ENCODE assay signal across 13 cellular contexts in genomic region chr1:62337785-62338631, GRCh38. TPM values are rescaled to one million over a fixed set of nuclear protein-coding genes. Genes with fewer than 3 reads are reported as not detected.
A peak's percentile ranks its signal among the peaks of the same experiment; 100 is the strongest.
DNase-seq lines count a peak whose midpoint lies in the region; ATAC-seq and TF ChIP-seq lines count a peak whose summit lies in the region.
"Had no signal": no experiment of that assay in that cellular context is flagged by ENCODE, and none has a peak within 500 bp of the region (broad histone marks: within the 10 kb centered on the region; RNA-seq: fewer than 3 reads in every experiment).

No MANE protein-coding gene starts in this region.

- no TSS peak for BruUV-seq in MCF 10A (replicated peaks; lab: Mats Ljungman, UMichigan)

- CTCF ChIA-PET in MCF 10A (lab: Yijun Ruan, JAX): interaction anchor here (0.5 kb wide), 1 partner anchor 19 kb away, joined by 3 read pairs; the partner anchor contains the start of gene KANK4

- H3K4me1 ChIP-seq in breast epithelium (no peaks in the 10 kb centered on the region), esophagus muscularis mucosa (peaks cover 16 to 18% (median 16%) of the 10 kb centered on the region in 4 donors)

- H3K36me3 Mint-ChIP-seq in MCF 10A (ENCODE audit: insufficient read depth, unreplicated experiment): no peaks in the 10 kb centered on the region
- H3K36me3 Mint-ChIP-seq in mesothelial cell of epicardium: no peaks in the 10 kb centered on the region
- H3K36me3 Mint-ChIP-seq in type B pancreatic cell: no peaks in the 10 kb centered on the region

- no peak for ATAC-seq in HG03280 (IDR thresholded peaks at IDR 0.05; ENCODE audit: unreplicated experiment)

- H3K36me3 ChIP-seq in breast epithelium (no peaks in the 10 kb centered on the region), esophagus muscularis mucosa (no peaks in the 10 kb centered on the region)

- TF ChIP-seq POLR2A in breast epithelium (IDR thresholded peaks at IDR 0.05) (no peak), esophagus muscularis mucosa (IDR thresholded peaks at IDR 0.05; ENCODE audit: low read depth) (no peak)

- H3K27me3 ChIP-seq in breast epithelium (no peaks in the 10 kb centered on the region), esophagus muscularis mucosa (no peaks in the 10 kb centered on the region)

- no peaks in the 10 kb centered on the region for H3K9me3 Mint-ChIP-seq in MCF 10A (ENCODE audit: unreplicated experiment)
- peaks cover 4% of the 10 kb centered on the region for H3K9me3 Mint-ChIP-seq in mesothelial cell of epicardium
- H3K9me3 Mint-ChIP-seq in type B pancreatic cell: peaks cover 5% of the 10 kb centered on the region

- H3K27ac Mint-ChIP-seq in MCF 10A (ENCODE audit: low read depth, unreplicated experiment) (no peak overlapping the region), mesothelial cell of epicardium (peak overlapping the region; percentile 95), type B pancreatic cell (peak overlapping the region; percentile 88)

- DNase-seq in breast epithelium (ENCODE audit: low spot score in 2 of 2) (no peak), MCF 10A (ENCODE audit: unreplicated experiment) (no peak), esophagus muscularis mucosa (ENCODE audit: extremely low spot score) (no peak), mesothelial cell of epicardium (ENCODE audit: low spot score in 2 of 2, unreplicated experiment in 2 of 2) (no peak), type B pancreatic cell (ENCODE audit: extremely low spot score, unreplicated experiment) (no peak), activated T-cell treated with anti-CD3 and anti-CD28 coated beads for 4 hours (no peak), DMS153 (lab: John Stamatoyannopoulos, UW) (no peak)
- DNase-seq: 8988T; COR-L47; NCI-H2029; stimulated activated CD4-positive, alpha-beta T cell treated with anti-CD3 and anti-CD28 coated beads, Interleukin-4, amount 100 ng/mL, for 1 hour had no signal

- POLR2A ChIA-PET in MCF 10A (lab: Yijun Ruan, JAX): no interaction called here

- peak overlapping the region; percentile 35 to 69 for H3K27ac ChIP-seq in breast epithelium
- peak overlapping the region; percentile 2 to 45 (median 28) for H3K27ac ChIP-seq in esophagus muscularis mucosa (replicated peaks in 1 of 4)
- H3K27ac ChIP-seq: KMS-11 had no signal

- no peak for TF ChIP-seq EP300 in esophagus muscularis mucosa (IDR thresholded peaks at IDR 0.05)

- TF ChIP-seq CTCF in breast epithelium (IDR thresholded peaks at IDR 0.05) (no peak), MCF 10A (IDR thresholded peaks at IDR 0.05; ENCODE audit: unreplicated experiment) (no peak), esophagus muscularis mucosa (IDR thresholded peaks at IDR 0.05) (peak in 1 of 3 experiments; percentile 13), mesothelial cell of epicardium (IDR thresholded peaks at IDR 0.05; ENCODE audit: unreplicated experiment) (no peak), type B pancreatic cell (conservative IDR thresholded peaks at IDR 0.05) (peak; percentile 63)

- H3K27me3 Mint-ChIP-seq in MCF 10A (ENCODE audit: insufficient read depth, unreplicated experiment) (no peaks in the 10 kb centered on the region), mesothelial cell of epicardium (ENCODE audit: low read depth) (no peaks in the 10 kb centered on the region), type B pancreatic cell (peaks cover 9% of the 10 kb centered on the region)

- H3K4me1 Mint-ChIP-seq in MCF 10A (ENCODE audit: insufficient read depth, unreplicated experiment): peaks cover 6% of the 10 kb centered on the region
- H3K4me1 Mint-ChIP-seq in mesothelial cell of epicardium: peaks cover 24% of the 10 kb centered on the region
- H3K4me1 Mint-ChIP-seq in type B pancreatic cell (ENCODE audit: unreplicated experiment): peaks cover 36% of the 10 kb centered on the region

- 63% methylated on average over 7 of the region's 20 CpGs for WGBS in esophagus muscularis mucosa

- H3K4me3 ChIP-seq in breast epithelium: no peak overlapping the region
- no peak overlapping the region for H3K4me3 ChIP-seq in esophagus muscularis mucosa

- intact Hi-C loops in breast epithelium (cut with DNase I; ENCODE audit: low total_unique reads) (no loop called here), MCF 10A (cut with micrococcal nuclease) (no loop called here), esophagus muscularis mucosa (cut with DNase I) (no loop called here)

- H3K4me3 Mint-ChIP-seq in MCF 10A (ENCODE audit: unreplicated experiment) (no peak overlapping the region), mesothelial cell of epicardium (no peak overlapping the region), type B pancreatic cell (peak overlapping the region; percentile 69)

- no peaks in the 10 kb centered on the region for H3K9me3 ChIP-seq in breast epithelium
- no peaks in the 10 kb centered on the region for H3K9me3 ChIP-seq in esophagus muscularis mucosa

RNA-seq across cellular contexts. Expression of gene KANK4, which starts 18.8 kb away (rescaled TPM):
- total RNA-seq in breast epithelium: 1 to 10 TPM in 1 of 3 donors, under 1 TPM in 2; 0.48 to 1.6 (median 0.66) TPM
- total RNA-seq in MCF 10A (2022): 0.20 and 0.51 TPM in 2 replicates
- total RNA-seq in esophagus muscularis mucosa: 1 to 10 TPM in 1 of 4 donors, under 1 TPM in 3; 0.42 to 1.4 (median 0.84) TPM
- 34.3 to 36.5 TPM (median 35.2 TPM) in 3 replicates for total RNA-seq in mesothelial cell of epicardium
- 5.9 and 11.3 TPM in 2 replicates for total RNA-seq in type B pancreatic cell (ENCODE audit: low replicate concordance)
